ENCODE assay signal across 9 cellular contexts in genomic region chr20:41617059-41617921, GRCh38. TPM values are rescaled to one million over a fixed set of nuclear protein-coding genes. Genes with fewer than 3 reads are reported as not detected.
DNase-seq lines count a peak whose midpoint lies in the region; TF ChIP-seq lines count a peak whose summit lies in the region.
"Had no signal": no experiment of that assay in that cellular context is flagged by ENCODE, and none has a peak within 500 bp of the region (broad histone marks: within the 10 kb centered on the region; RNA-seq: fewer than 3 reads in every experiment).

No MANE protein-coding gene starts in this region.

- no peaks in the 10 kb centered on the region for H3F3A ChIP-seq in neural cell (ENCODE audit: insufficient read depth, low read length, poor library complexity, severe bottlenecking)

- H3K36me3 ChIP-seq in fibroblast of lung (ENCODE audit: control insufficient read depth, insufficient read depth, low read length) (no peaks in the 10 kb centered on the region), neural cell (ENCODE audit: insufficient read depth, low read length) (no peaks in the 10 kb centered on the region)

- H2AFZ ChIP-seq in fibroblast of lung (ENCODE audit: low read length) (peak overlapping the region; percentile 28), neural cell (ENCODE audit: low read depth, low read length) (no peak overlapping the region)

- H3K27ac ChIP-seq in fibroblast of lung (ENCODE audit: insufficient read depth, low read length) (peak overlapping the region; percentile 53), neural cell (ENCODE audit: low read length) (no peak overlapping the region)
- H3K27ac ChIP-seq: foreskin keratinocyte had no signal

- H3K27ac Mint-ChIP-seq in type B pancreatic cell, result peak overlapping the region; percentile 85

- H3K9me2 ChIP-seq in neural cell (ENCODE audit: insufficient read depth, low read length), result no peaks in the 10 kb centered on the region

- peaks cover 16% of the 10 kb centered on the region for H3K27me3 Mint-ChIP-seq in type B pancreatic cell

- H4K20me1 ChIP-seq in fibroblast of lung (ENCODE audit: control insufficient read depth, extremely low read depth, insufficient read depth, low read length) (peaks cover 3% of the 10 kb centered on the region), neural cell (ENCODE audit: insufficient read depth) (no peaks in the 10 kb centered on the region)

- H3K9ac ChIP-seq in fibroblast of lung (ENCODE audit: insufficient read depth, low read length), result peak overlapping the region; percentile 32
- peak overlapping the region; percentile 69 for H3K9ac ChIP-seq in neural cell (ENCODE audit: low read length)

- H3K4me2 ChIP-seq in fibroblast of lung (ENCODE audit: extremely low read depth, insufficient read depth, low read length) (peak overlapping the region; percentile 99), neural cell (ENCODE audit: low read length) (peak overlapping the region; percentile 64)

- H3K27me3 ChIP-seq in fibroblast of lung (ENCODE audit: control insufficient read depth, insufficient read depth, low read length) (no peaks in the 10 kb centered on the region), neural cell (ENCODE audit: insufficient read depth, low read depth, low read length) (no peaks in the 10 kb centered on the region)
- H3K27me3 ChIP-seq: foreskin keratinocyte had no signal

- H3K4me3 ChIP-seq in GM12864 (ENCODE audit: low read depth, low read length), result peak overlapping the region; percentile 62
- peak overlapping the region; percentile 77 for H3K4me3 ChIP-seq in HFF-Myc (replicated peaks; ENCODE audit: low read depth, low read length)
- peak overlapping the region; percentile 68 to 91 (median 79) for H3K4me3 ChIP-seq in fibroblast of lung (replicated peaks in 1 of 4; ENCODE audit: control extremely low read depth in 1 of 4, insufficient read depth in 1 of 4, low read depth in 3 of 4, low read length in 4 of 4)
- peak overlapping the region; percentile 82 for H3K4me3 ChIP-seq in neural cell (ENCODE audit: low read length)

- TF ChIP-seq EP300 in neural cell (conservative IDR thresholded peaks at IDR 0.05; ENCODE audit: poor library complexity, severe bottlenecking), result no peak

- H3K79me2 ChIP-seq in fibroblast of lung (ENCODE audit: control insufficient read depth, insufficient read depth, low read length) (peaks cover 35% of the 10 kb centered on the region), neural cell (replicated peaks; ENCODE audit: insufficient read depth, low read length) (peaks cover 54% of the 10 kb centered on the region)

- H3K4me1 Mint-ChIP-seq in type B pancreatic cell (ENCODE audit: unreplicated experiment), result peaks cover 50% of the 10 kb centered on the region

- peaks cover 3% of the 10 kb centered on the region for H3K36me3 Mint-ChIP-seq in type B pancreatic cell

- H3K9me3 ChIP-seq in fibroblast of lung (ENCODE audit: control insufficient read depth, insufficient read depth, low read depth, low read length), result no peaks in the 10 kb centered on the region
- no peaks in the 10 kb centered on the region for H3K9me3 ChIP-seq in neural cell (ENCODE audit: low read length)

- H3K9me3 Mint-ChIP-seq in type B pancreatic cell, result peaks cover under 1% of the 10 kb centered on the region

- DNase-seq in GM12864 (ENCODE audit: low read depth), result no peak
- no peak for DNase-seq in HFF-Myc (ENCODE audit: extremely low read depth, low read depth)
- DNase-seq in NCI-H2196 (lab: John Stamatoyannopoulos, UW; ENCODE audit: unreplicated experiment), result peak; percentile 37
- peak; percentile 15 for DNase-seq in activated T-cell treated with anti-CD3 and anti-CD28 coated beads for 48 hours (ENCODE audit: low read depth)
- DNase-seq in fibroblast of lung (ENCODE audit: low read depth in 2 of 2), result peak; percentile 32 to 47
- no peak for DNase-seq in type B pancreatic cell (ENCODE audit: extremely low spot score, unreplicated experiment)
- DNase-seq in LoVo (ENCODE audit: low spot score), result no peak

- TF ChIP-seq RAD21 in neural cell (conservative IDR thresholded peaks at IDR 0.05), result peak; percentile 17

- no peak for TF ChIP-seq CTCF in GM12864 (IDR thresholded peaks at IDR 0.05; ENCODE audit: low read depth, low read length, missing control alignments)
- no peak for TF ChIP-seq CTCF in HFF-Myc (IDR thresholded peaks at IDR 0.05; ENCODE audit: low read depth, low read length, missing control alignments)
- no peak for TF ChIP-seq CTCF in fibroblast of lung (conservative IDR thresholded peaks at IDR 0.05 in 1 of 2, IDR thresholded peaks at IDR 0.05 in 1 of 2; ENCODE audit: low read depth in 1 of 2, low read length in 2 of 2)
- no peak for TF ChIP-seq CTCF in neural cell (IDR thresholded peaks at IDR 0.05; ENCODE audit: poor library complexity, severe bottlenecking)
- TF ChIP-seq CTCF in type B pancreatic cell (conservative IDR thresholded peaks at IDR 0.05), result no peak

- H3K4me1 ChIP-seq in fibroblast of lung (ENCODE audit: control insufficient read depth, extremely low read depth, insufficient read depth, low read length), result peaks cover 3% of the 10 kb centered on the region

- H3K4me3 Mint-ChIP-seq in type B pancreatic cell, result peak overlapping the region; percentile 96

TF ChIP-seq in neural cell, 6 proteins besides CTCF, POLR2A, EP300 and RAD21:
- TF ChIP-seq POLR2AphosphoS5 (IDR thresholded peaks at IDR 0.05) (no peak), EZH2 (IDR thresholded peaks at IDR 0.05; ENCODE audit: borderline replicate concordance, insufficient read depth, low read length, poor library complexity, severe bottlenecking) (no peak), REST (IDR thresholded peaks at IDR 0.05; ENCODE audit: borderline replicate concordance) (no peak)
TF ChIP-seq in neural cell: peak in this region for 0.

RNA-seq across cellular contexts. Expression of gene CHD6, which starts 0.9 kb away (rescaled TPM):
- total RNA-seq in fibroblast of lung (22.9 and 25.9 TPM in 2 replicates), type B pancreatic cell (ENCODE audit: low replicate concordance) (49.2 and 72.6 TPM in 2 replicates)
- polyA plus RNA-seq in fibroblast of lung (9.1 and 13.4 TPM in 2 replicates), neural cell (20.2 and 22.9 TPM in 2 replicates)
- polyA plus RNA-seq in fibroblast of lung (2012), result 6.8 and 11.4 TPM in 2 replicates
- polyA minus RNA-seq in fibroblast of lung (ENCODE audit: low replicate concordance) (12.2 and 24.8 TPM in 2 replicates), neural cell (86.9 and 102 TPM in 2 replicates)

Comparison
In these comparisons a context has a peak if more than half of its experiments do, and no peak if none do; other contexts are left out.
1. DNase-seq: peak in NCI-H2196 (single experiment), activated T-cell treated with anti-CD3 and anti-CD28 coated beads for 48 hours (single experiment) and fibroblast of lung (2 of 2); none in GM12864 (single experiment), HFF-Myc (single experiment), type B pancreatic cell (single experiment) and LoVo (single experiment).
2. Peak in every context shown above with its lines, with median percentiles within 50 percentile points of each other: H3K4me3 ChIP-seq.